ENCODE assay signal across 22 cellular contexts in genomic region chr15:90030376-90030775, GRCh38. TPM values are rescaled to one million over a fixed set of nuclear protein-coding genes. Genes with fewer than 3 reads are reported as not detected.
A peak's percentile ranks its signal among the peaks of the same experiment; 100 is the strongest.
DNase-seq lines count a peak whose midpoint lies in the region; ATAC-seq and TF ChIP-seq lines count a peak whose summit lies in the region.
"Had no signal": no experiment of that assay in that cellular context is flagged by ENCODE, and none has a peak within 500 bp of the region (broad histone marks: within the 10 kb centered on the region; RNA-seq: fewer than 3 reads in every experiment).

No MANE protein-coding gene starts in this region.

- H3K27me3 Mint-ChIP-seq in endothelial cell (ENCODE audit: unreplicated experiment) (peaks cover 19% of the 10 kb centered on the region), osteocyte (ENCODE audit: unreplicated experiment) (no peaks in the 10 kb centered on the region)

- H3K4me3 Mint-ChIP-seq in endothelial cell (ENCODE audit: unreplicated experiment) (no peak overlapping the region), osteocyte (ENCODE audit: unreplicated experiment) (no peak overlapping the region)
- H3K4me3 Mint-ChIP-seq: endodermal cell, neural progenitor cell had no signal

- peak overlapping the region; percentile 95 for H3K27ac ChIP-seq in BLaER1
- no peak overlapping the region for H3K27ac ChIP-seq in Karpas-422 (ENCODE audit: low read length)
- no peak overlapping the region for H3K27ac ChIP-seq in upper lobe of right lung
- H3K27ac ChIP-seq: neural progenitor cell had no signal

- H3K4me1 Mint-ChIP-seq in endothelial cell (ENCODE audit: unreplicated experiment) (peaks cover 52% of the 10 kb centered on the region), osteocyte (ENCODE audit: unreplicated experiment) (peaks cover 52% of the 10 kb centered on the region)

- H4K20me1 ChIP-seq in BLaER1 (no peaks in the 10 kb centered on the region), Karpas-422 (ENCODE audit: insufficient read depth, low read depth, low read length) (no peaks in the 10 kb centered on the region)

- intact Hi-C loops in upper lobe of right lung (cut with DNase I) = no loop called here

- no peak overlapping the region for H2AFZ ChIP-seq in Karpas-422 (ENCODE audit: low read length)
- H2AFZ ChIP-seq: hepatocyte, neural progenitor cell had no signal

- TF ChIP-seq CTCF in endothelial cell (IDR thresholded peaks at IDR 0.05; ENCODE audit: unreplicated experiment) (no peak), osteocyte (IDR thresholded peaks at IDR 0.05) (no peak), upper lobe of right lung (IDR thresholded peaks at IDR 0.05) (no peak)

- H3K27ac Mint-ChIP-seq in endothelial cell (ENCODE audit: unreplicated experiment) (peak overlapping the region; percentile 75), osteocyte (ENCODE audit: unreplicated experiment) (peak overlapping the region; percentile 96)
- H3K27ac Mint-ChIP-seq: neural progenitor cell had no signal

- H3K79me2 ChIP-seq in Karpas-422 (ENCODE audit: low read length) = peaks cover 96% of the 10 kb centered on the region

- H3K4me3 ChIP-seq in BLaER1 (no peak overlapping the region), Karpas-422 (ENCODE audit: low read length) (no peak overlapping the region), upper lobe of right lung (no peak overlapping the region)
- H3K4me3 ChIP-seq: HAP-1, hepatocyte, neural progenitor cell had no signal

- peaks cover 8% of the 10 kb centered on the region for H3K36me3 Mint-ChIP-seq in endothelial cell (ENCODE audit: low read depth, unreplicated experiment)
- no peaks in the 10 kb centered on the region for H3K36me3 Mint-ChIP-seq in osteocyte (ENCODE audit: unreplicated experiment)

- H3K4me2 ChIP-seq in BLaER1 (peak overlapping the region; percentile 95), Karpas-422 (ENCODE audit: low read depth, low read length, poor library complexity, severe bottlenecking) (peak overlapping the region; percentile 57)
- H3K4me2 ChIP-seq: neural progenitor cell had no signal

- H3K36me3 ChIP-seq in BLaER1 (peaks cover 13% of the 10 kb centered on the region), Karpas-422 (ENCODE audit: insufficient read depth, low read length) (no peaks in the 10 kb centered on the region), upper lobe of right lung (no peaks in the 10 kb centered on the region)
- H3K36me3 ChIP-seq: HAP-1, neural progenitor cell had no signal

- H3K9ac ChIP-seq in BLaER1 (no peak overlapping the region), Karpas-422 (ENCODE audit: low read length) (no peak overlapping the region)
- H3K9ac ChIP-seq: neural progenitor cell had no signal

- no peaks in the 10 kb centered on the region for H3K9me2 ChIP-seq in Karpas-422 (replicated peaks; ENCODE audit: insufficient read depth, low read length)

- peaks cover 17% of the 10 kb centered on the region for H3K9me3 ChIP-seq in BLaER1
- H3K9me3 ChIP-seq in Karpas-422 (ENCODE audit: low read length) = no peaks in the 10 kb centered on the region
- H3K9me3 ChIP-seq in upper lobe of right lung = no peaks in the 10 kb centered on the region
- H3K9me3 ChIP-seq: HAP-1 had no signal

- H3K4me1 ChIP-seq in BLaER1 (peaks cover 82% of the 10 kb centered on the region), Karpas-422 (ENCODE audit: low read length) (peaks cover 63% of the 10 kb centered on the region), upper lobe of right lung (peaks cover 40% of the 10 kb centered on the region)

- H3K27me3 ChIP-seq in BLaER1 = no peaks in the 10 kb centered on the region
- H3K27me3 ChIP-seq in Karpas-422 (ENCODE audit: low read length) = no peaks in the 10 kb centered on the region
- no peaks in the 10 kb centered on the region for H3K27me3 ChIP-seq in upper lobe of right lung
- H3K27me3 ChIP-seq: hepatocyte, neural progenitor cell had no signal

- no peak for ATAC-seq in upper lobe of right lung
- ATAC-seq: right cardiac atrium had no signal

- H3K9me3 Mint-ChIP-seq in endothelial cell (ENCODE audit: unreplicated experiment) = no peaks in the 10 kb centered on the region
- H3K9me3 Mint-ChIP-seq in osteocyte (ENCODE audit: unreplicated experiment) = no peaks in the 10 kb centered on the region
- H3K9me3 Mint-ChIP-seq: endodermal cell had no signal

- DNase-seq in Karpas-422 (no peak), endothelial cell (ENCODE audit: low spot score) (no peak), osteocyte (ENCODE audit: extremely low spot score, unreplicated experiment) (no peak), ureter (ENCODE audit: low spot score) (no peak), upper lobe of right lung (no peak), OCI-M1 (lab: John Stamatoyannopoulos, UW) (no peak)
- DNase-seq in NK-92 treated with Interleukin-12 subunit alpha and Interleukin-12 subunit beta, amount 100 ng/mL, for 24 hours (lab: John Stamatoyannopoulos, UW) = no peak
- DNase-seq: activated gamma-delta T cell treated with Interleukin-2 at 50 U/mL for 16 hours; COR-L47; endodermal cell; IMR-90; kidney; midbrain; NCI-H2081 treated with DMSO at 0.1 percent for 48 hours; NCI-H510A; SHP77; stimulated activated naive CD8-positive, alpha-beta T cell treated with anti-CD3 and anti-CD28 coated beads, Interleukin-15, Interleukin-2, amounts not matched to agents 100 U/mL and 50 U/mL, for 24 hours had no signal

RNA-seq across cellular contexts. Expression of gene ZNF710, which starts 29.3 kb away (rescaled TPM):
- total RNA-seq in Karpas-422 (2014; rRNA removed; shearing (Covaris generic); ENCODE audit: low replicate concordance) = 25.2 and 32.3 TPM in 2 replicates
- total RNA-seq in endothelial cell (ENCODE audit: unreplicated experiment) (129 TPM), osteocyte (16.3 and 24.2 TPM in 2 replicates), ureter (31.4 TPM), upper lobe of right lung (47.9 TPM)
